ENCODE assay signal across 13 cellular contexts in genomic region chr7:134729895-134730294, GRCh38. TPM values are rescaled to one million over a fixed set of nuclear protein-coding genes. Genes with fewer than 3 reads are reported as not detected.
DNase-seq lines count a peak whose midpoint lies in the region; ATAC-seq and TF ChIP-seq lines count a peak whose summit lies in the region.
"Had no signal": no experiment of that assay in that cellular context is flagged by ENCODE, and none has a peak within 500 bp of the region (broad histone marks: within the 10 kb centered on the region; RNA-seq: fewer than 3 reads in every experiment).

No MANE protein-coding gene starts in this region.

- DNase-seq in NCI-H526 treated with DMSO at 0.1 percent for 48 hours (lab: John Stamatoyannopoulos, UW): peak; percentile 15
- DNase-seq in NCI-H526 (lab: John Stamatoyannopoulos, UW): no peak
- no peak for DNase-seq in heart right ventricle
- DNase-seq in ovary: no peak
- no peak for DNase-seq in stimulated activated CD4-positive, alpha-beta T cell treated with anti-CD3 and anti-CD28 coated beads, Interleukin-12 subunit alpha, Interleukin-12 subunit beta, amount 100 ng/mL, for 4 hours
- DNase-seq in retina: no peak
- DNase-seq: DMS 273 treated with DMSO at 0.1 percent for 48 hours; NCI-H1417 treated with DMSO at 0.1 percent for 48 hours; stimulated activated naive CD4-positive, alpha-beta T cell treated with Interleukin-2 at 50 U/mL for 16 hours had no signal

- ATAC-seq in heart right ventricle (peak in 7 of 8 donors; percentile 18 to 64 (median 55)), HG02884 (IDR thresholded peaks at IDR 0.05; ENCODE audit: unreplicated experiment) (no peak)
- ATAC-seq: activated CD4-positive, CD25-positive, alpha-beta regulatory T cell treated with anti-CD3 and anti-CD28 coated beads, Interleukin-2, amount 50 U/mL, for 24 hours had no signal

- peak overlapping the region in 8 of 10 donors; percentile 44 to 78 (median 60) for H3K27ac ChIP-seq in heart right ventricle
- H3K27ac ChIP-seq in ovary: peak overlapping the region; percentile 58 to 80
- H3K27ac ChIP-seq in urinary bladder (ENCODE audit: low read depth): peak overlapping the region; percentile 61
- H3K27ac ChIP-seq: 22Rv1 had no signal

- no peak for TF ChIP-seq CTCF in heart right ventricle (IDR thresholded peaks at IDR 0.05)
- TF ChIP-seq CTCF in ovary (IDR thresholded peaks at IDR 0.05): no peak

- no peak for TF ChIP-seq POLR2A in ovary (IDR thresholded peaks at IDR 0.05)

- H3K4me1 ChIP-seq in heart right ventricle: peaks cover 5 to 44% (median 19%) of the 10 kb centered on the region in 9 donors
- H3K4me1 ChIP-seq in ovary (ENCODE audit: insufficient read depth): peaks cover 14% of the 10 kb centered on the region
- H3K4me1 ChIP-seq in urinary bladder (ENCODE audit: insufficient read depth): no peaks in the 10 kb centered on the region

- peaks cover 0 to 8% (median 0%) of the 10 kb centered on the region in 11 donors for H3K9me3 ChIP-seq in heart right ventricle
- H3K9me3 ChIP-seq in ovary: no peaks in the 10 kb centered on the region

- 58 to 60% methylated on average over 4 of the region's 4 CpGs for WGBS in heart right ventricle, 2 donors
- WGBS in ovary, 3 donors: 28 to 41% (median 30%) methylated on average over 4 of the region's 4 CpGs
- WGBS in urinary bladder: 18% methylated on average over 4 of the region's 4 CpGs

- intact Hi-C loops in heart right ventricle (cut with DNase I) (no loop called here), ovary (cut with DNase I) (no loop called here)

- TF ChIP-seq EP300 in ovary (IDR thresholded peaks at IDR 0.05): no peak

- H3K27me3 ChIP-seq in heart right ventricle (no peaks in the 10 kb centered on the region), ovary (no peaks in the 10 kb centered on the region)

- H3K4me3 ChIP-seq in heart right ventricle: no peak overlapping the region
- peak overlapping the region; percentile 13 for H3K4me3 ChIP-seq in ovary
- H3K4me3 ChIP-seq in urinary bladder (ENCODE audit: low read depth, low read length): no peak overlapping the region

- H3K36me3 ChIP-seq in heart right ventricle (no peaks in the 10 kb centered on the region), ovary (no peaks in the 10 kb centered on the region), urinary bladder (ENCODE audit: insufficient read depth) (no peaks in the 10 kb centered on the region)

RNA-seq across cellular contexts. Expression of gene CALD1, which starts 49.5 kb away (rescaled TPM):
- total RNA-seq in heart right ventricle (100 to 1,000 TPM in 9 of 10 donors, 10 to 100 TPM in 1; 96.6 to 180 (median 132) TPM), ovary (100 to 1,000 TPM; 306 to 697 (median 463) TPM), urinary bladder (616 TPM)
- polyA plus RNA-seq in heart right ventricle (100 to 1,000 TPM in 1 of 2 donors, 10 to 100 TPM in 1; 69.9 to 119 TPM), ovary (100 to 1,000 TPM; 405 to 586 TPM), urinary bladder (1,279 TPM)
